In the genomic region with DNA sequence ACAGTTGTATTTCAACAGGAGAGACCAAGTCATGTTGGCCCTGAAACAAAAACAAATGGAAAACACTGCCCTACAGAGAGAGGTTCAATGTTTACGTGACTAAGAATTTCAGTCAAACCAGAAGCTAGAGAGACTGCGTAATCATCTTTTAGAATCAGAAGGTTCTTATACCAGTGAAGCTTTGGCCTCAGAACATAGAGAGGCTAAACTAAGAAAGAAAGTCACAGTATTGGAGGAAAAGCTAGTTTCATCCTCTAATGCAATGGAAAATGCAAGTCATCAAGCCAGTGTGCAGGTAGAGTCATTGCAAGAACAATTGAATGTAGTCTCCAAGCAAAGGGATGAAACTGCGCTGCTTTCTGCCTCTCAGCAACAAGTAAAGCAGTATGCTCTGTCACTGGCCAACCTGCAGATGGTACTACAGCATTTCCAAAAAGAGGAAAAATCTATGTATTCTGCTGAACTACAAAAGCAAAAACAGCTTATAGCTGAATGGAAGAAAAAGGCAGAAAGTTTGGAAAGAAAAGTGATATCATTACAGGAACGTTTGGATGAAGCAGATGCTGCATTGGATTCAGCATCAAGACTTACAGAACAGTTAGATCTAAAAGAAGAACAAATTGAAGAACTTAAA, we compare ENCODE assay signal across 17 cellular contexts. TPM values are rescaled to one million over a fixed set of nuclear protein-coding genes. Genes with fewer than 3 reads are reported as not detected.
DNase-seq lines count a peak whose midpoint lies in the region; ATAC-seq and TF ChIP-seq lines count a peak whose summit lies in the region.
"Had no signal": no experiment of that assay in that cellular context is flagged by ENCODE, and none has a peak within 500 bp of the region (broad histone marks: within the 10 kb centered on the region; RNA-seq: fewer than 3 reads in every experiment).

No MANE protein-coding gene starts in this region.

- no peak overlapping the region for H2AFZ ChIP-seq in Loucy (ENCODE audit: low read length)
- H2AFZ ChIP-seq: GM23248 had no signal

- no peaks in the 10 kb centered on the region for H3K9me2 ChIP-seq in Loucy (replicated peaks; ENCODE audit: low read depth, low read length)

- no peak overlapping the region for H3K4me2 ChIP-seq in Loucy (ENCODE audit: low read depth, low read length, poor library complexity, severe bottlenecking)
- H3K4me2 ChIP-seq: BLaER1 had no signal

- no peak for DNase-seq in activated naive CD8-positive, alpha-beta T cell treated with anti-CD3 and anti-CD28 coated beads, Interleukin-2, amount 50 U/mL, for 24 hours
- no peak for DNase-seq in activated naive CD8-positive, alpha-beta T cell treated with anti-CD3 and anti-CD28 coated beads for 36 hours
- DNase-seq in endodermal cell = peak; percentile 29
- DNase-seq in stimulated activated effector memory CD8-positive, alpha-beta T cell treated with anti-CD3 and anti-CD28 coated beads, Interleukin-12 subunit alpha, Interleukin-12 subunit beta, amount 100 ng/mL, for 72 hours (ENCODE audit: low spot score in 2 of 2) = no peak
- no peak for DNase-seq in NCI-H1048 (lab: John Stamatoyannopoulos, UW)
- DNase-seq: activated CD4-positive, alpha-beta T cell treated with anti-CD3 and anti-CD28 coated beads, Interleukin-2, amount 50 U/mL, for 4 hours; aorta; GM23248; left lung; NCI-H1092; sigmoid colon; stimulated activated CD4-positive, alpha-beta T cell treated with anti-CD3 and anti-CD28 coated beads, Interleukin-4, amount 100 ng/mL, for 4 hours; tibial artery had no signal

- no peak overlapping the region for H3K27ac Mint-ChIP-seq in activated naive CD8-positive, alpha-beta T cell treated with anti-CD3 and anti-CD28 coated beads, Interleukin-2, amount 50 U/mL, for 24 hours
- H3K27ac Mint-ChIP-seq in activated naive CD8-positive, alpha-beta T cell treated with anti-CD3 and anti-CD28 coated beads for 36 hours = no peak overlapping the region
- H3K27ac Mint-ChIP-seq in endodermal cell = no peak overlapping the region
- H3K27ac Mint-ChIP-seq in stimulated activated effector memory CD8-positive, alpha-beta T cell treated with anti-CD3 and anti-CD28 coated beads, Interleukin-12 subunit alpha, Interleukin-12 subunit beta, amount 100 ng/mL, for 72 hours = no peak overlapping the region

- H3K4me1 ChIP-seq in Loucy (ENCODE audit: insufficient read depth, low read length, poor library complexity, severe bottlenecking) (no peaks in the 10 kb centered on the region), endodermal cell (ENCODE audit: control insufficient read depth, insufficient read depth, low read length) (no peaks in the 10 kb centered on the region)
- H3K4me1 ChIP-seq: left lung, sigmoid colon, tibial artery had no signal

- no peaks in the 10 kb centered on the region for H3K36me3 ChIP-seq in Loucy (ENCODE audit: insufficient read depth, low read length)
- H3K36me3 ChIP-seq in endodermal cell (ENCODE audit: control insufficient read depth, insufficient read depth, low read length) = no peaks in the 10 kb centered on the region
- H3K36me3 ChIP-seq: BLaER1, left lung, sigmoid colon, tibial artery had no signal

- peaks cover 11% of the 10 kb centered on the region for H3K9me3 Mint-ChIP-seq in activated naive CD8-positive, alpha-beta T cell treated with anti-CD3 and anti-CD28 coated beads, Interleukin-2, amount 50 U/mL, for 24 hours
- H3K9me3 Mint-ChIP-seq in activated naive CD8-positive, alpha-beta T cell treated with anti-CD3 and anti-CD28 coated beads for 36 hours = peaks cover 2% of the 10 kb centered on the region
- peaks cover 16% of the 10 kb centered on the region for H3K9me3 Mint-ChIP-seq in endodermal cell
- H3K9me3 Mint-ChIP-seq in stimulated activated effector memory CD8-positive, alpha-beta T cell treated with anti-CD3 and anti-CD28 coated beads, Interleukin-12 subunit alpha, Interleukin-12 subunit beta, amount 100 ng/mL, for 72 hours = no peaks in the 10 kb centered on the region

- 82 to 96% methylated on average over 4 of the region's 4 CpGs for WGBS in endodermal cell (ENCODE audit: insufficient coverage in 1 of 2, insufficient read length in 1 of 2), 2 experiments

- H3K9me3 ChIP-seq in Loucy (ENCODE audit: insufficient read depth, low read depth, low read length) (no peaks in the 10 kb centered on the region), endodermal cell (ENCODE audit: control insufficient read depth, low read length) (no peaks in the 10 kb centered on the region)
- H3K9me3 ChIP-seq: left lung, tibial artery had no signal

- H3K27me3 Mint-ChIP-seq in activated naive CD8-positive, alpha-beta T cell treated with anti-CD3 and anti-CD28 coated beads, Interleukin-2, amount 50 U/mL, for 24 hours = peaks cover 7% of the 10 kb centered on the region
- peaks cover 9% of the 10 kb centered on the region for H3K27me3 Mint-ChIP-seq in activated naive CD8-positive, alpha-beta T cell treated with anti-CD3 and anti-CD28 coated beads for 36 hours
- H3K27me3 Mint-ChIP-seq in endodermal cell (ENCODE audit: insufficient read depth) = peaks cover 6% of the 10 kb centered on the region

- H3K79me2 ChIP-seq in Loucy (ENCODE audit: insufficient read depth, low read length) = no peaks in the 10 kb centered on the region

- peaks cover 3% of the 10 kb centered on the region for H3K36me3 Mint-ChIP-seq in activated naive CD8-positive, alpha-beta T cell treated with anti-CD3 and anti-CD28 coated beads, Interleukin-2, amount 50 U/mL, for 24 hours (ENCODE audit: low read depth)
- no peaks in the 10 kb centered on the region for H3K36me3 Mint-ChIP-seq in activated naive CD8-positive, alpha-beta T cell treated with anti-CD3 and anti-CD28 coated beads for 36 hours
- no peaks in the 10 kb centered on the region for H3K36me3 Mint-ChIP-seq in endodermal cell (ENCODE audit: low read depth)
- H3K36me3 Mint-ChIP-seq in stimulated activated effector memory CD8-positive, alpha-beta T cell treated with anti-CD3 and anti-CD28 coated beads, Interleukin-12 subunit alpha, Interleukin-12 subunit beta, amount 100 ng/mL, for 72 hours = no peaks in the 10 kb centered on the region

- no peak overlapping the region for H3K4me3 ChIP-seq in Loucy (ENCODE audit: low read length, poor library complexity, severe bottlenecking)
- H3K4me3 ChIP-seq in endodermal cell (ENCODE audit: low read length) = no peak overlapping the region
- H3K4me3 ChIP-seq: BLaER1, GM23248, left lung, sigmoid colon, tibial artery had no signal

- H3K27me3 ChIP-seq in Loucy (ENCODE audit: insufficient read depth, low read length, poor library complexity, severe bottlenecking) = no peaks in the 10 kb centered on the region
- H3K27me3 ChIP-seq in endodermal cell (ENCODE audit: control insufficient read depth, insufficient read depth, low read length, poor library complexity, severe bottlenecking) = no peaks in the 10 kb centered on the region
- H3K27me3 ChIP-seq: BLaER1, sigmoid colon, tibial artery had no signal

- H4K20me1 ChIP-seq in Loucy (ENCODE audit: insufficient read depth, low read length, poor library complexity, severe bottlenecking) = no peaks in the 10 kb centered on the region
- H4K20me1 ChIP-seq: BLaER1 had no signal

- H3K4me3 Mint-ChIP-seq in activated naive CD8-positive, alpha-beta T cell treated with anti-CD3 and anti-CD28 coated beads, Interleukin-2, amount 50 U/mL, for 24 hours = no peak overlapping the region
- H3K4me3 Mint-ChIP-seq in activated naive CD8-positive, alpha-beta T cell treated with anti-CD3 and anti-CD28 coated beads for 36 hours = no peak overlapping the region
- no peak overlapping the region for H3K4me3 Mint-ChIP-seq in endodermal cell
- H3K4me3 Mint-ChIP-seq in stimulated activated effector memory CD8-positive, alpha-beta T cell treated with anti-CD3 and anti-CD28 coated beads, Interleukin-12 subunit alpha, Interleukin-12 subunit beta, amount 100 ng/mL, for 72 hours = no peak overlapping the region

- TF ChIP-seq CTCF in Loucy (conservative IDR thresholded peaks at IDR 0.05; ENCODE audit: low read length) = 0 out of 2 replicates have a peak, but pooled peaks have one; percentile 11
- peak; percentile 21 for TF ChIP-seq CTCF in endodermal cell (conservative IDR thresholded peaks at IDR 0.05)

- no peaks in the 10 kb centered on the region for H3F3A ChIP-seq in Loucy (ENCODE audit: low read depth)

- peak; percentile 68 for ATAC-seq in activated naive CD8-positive, alpha-beta T cell treated with anti-CD3 and anti-CD28 coated beads, Interleukin-2, amount 50 U/mL, for 24 hours
- ATAC-seq in stimulated activated effector memory CD8-positive, alpha-beta T cell treated with anti-CD3 and anti-CD28 coated beads, Interleukin-12 subunit alpha, Interleukin-12 subunit beta, amount 100 ng/mL, for 72 hours = peak; percentile 75
- ATAC-seq in HG02759 (IDR thresholded peaks at IDR 0.05; ENCODE audit: unreplicated experiment) (no peak), GM21529 (IDR thresholded peaks at IDR 0.05; ENCODE audit: unreplicated experiment) (no peak)
- ATAC-seq: left lung had no signal

- H3K27ac ChIP-seq in endodermal cell (ENCODE audit: low read depth, low read length) = no peak overlapping the region
- H3K27ac ChIP-seq: BLaER1, GM23248, left lung, sigmoid colon, tibial artery had no signal

- H3K9ac ChIP-seq in Loucy (ENCODE audit: low read depth, low read length, poor library complexity, severe bottlenecking) (no peak overlapping the region), endodermal cell (ENCODE audit: extremely low read depth, low read length, poor library complexity, severe bottlenecking) (no peak overlapping the region)
- H3K9ac ChIP-seq: BLaER1, GM23248 had no signal

- H3K4me1 Mint-ChIP-seq in activated naive CD8-positive, alpha-beta T cell treated with anti-CD3 and anti-CD28 coated beads, Interleukin-2, amount 50 U/mL, for 24 hours = peaks cover 2% of the 10 kb centered on the region
- H3K4me1 Mint-ChIP-seq in activated naive CD8-positive, alpha-beta T cell treated with anti-CD3 and anti-CD28 coated beads for 36 hours = peaks cover 2% of the 10 kb centered on the region
- no peaks in the 10 kb centered on the region for H3K4me1 Mint-ChIP-seq in endodermal cell
- H3K4me1 Mint-ChIP-seq in stimulated activated effector memory CD8-positive, alpha-beta T cell treated with anti-CD3 and anti-CD28 coated beads, Interleukin-12 subunit alpha, Interleukin-12 subunit beta, amount 100 ng/mL, for 72 hours = no peaks in the 10 kb centered on the region

RNA-seq across cellular contexts. Expression of gene NUAK1, which starts 32.5 kb away (rescaled TPM):
- not detected for total RNA-seq in activated naive CD8-positive, alpha-beta T cell treated with anti-CD3 and anti-CD28 coated beads for 36 hours
- total RNA-seq in endodermal cell = 10 to 100 TPM; 14.0 to 16.8 TPM
- polyA plus RNA-seq in endodermal cell (2013, experiment 1 of 2) = 29.7 TPM
- polyA plus RNA-seq in endodermal cell (2013, experiment 2 of 2) = 27.3 TPM

Comparison
In these comparisons a context has a peak if more than half of its experiments do, and no peak if none do; other contexts are left out.
1. ATAC-seq: peak in activated naive CD8-positive, alpha-beta T cell treated with anti-CD3 and anti-CD28 coated beads, Interleukin-2, amount 50 U/mL, for 24 hours (single experiment) and stimulated activated effector memory CD8-positive, alpha-beta T cell treated with anti-CD3 and anti-CD28 coated beads, Interleukin-12 subunit alpha, Interleukin-12 subunit beta, amount 100 ng/mL, for 72 hours (single experiment); none in HG02759 (single experiment) and GM21529 (single experiment).
2. RNA of gene NUAK1, which starts 32.5 kb away (total RNA-seq): 14.0 to 16.8 TPM in endodermal cell; not detected in activated naive CD8-positive, alpha-beta T cell treated with anti-CD3 and anti-CD28 coated beads for 36 hours; every median in the first group is over 10 times any median in the second.